7 cellular contexts compared by ENCODE assay signal in genomic region chr2:130727286-130727924, GRCh38. TPM values are rescaled to one million over a fixed set of nuclear protein-coding genes. Genes with fewer than 3 reads are reported as not detected.
DNase-seq lines count a peak whose midpoint lies in the region; ATAC-seq and TF ChIP-seq lines count a peak whose summit lies in the region.

No MANE protein-coding gene starts in this region.

- H3K56ac ChIP-seq in mesendoderm (ENCODE audit: low read length): peak overlapping the region; percentile 91

- no peak overlapping the region for H3K23ac ChIP-seq in mesendoderm (ENCODE audit: low read length)

- H3K27ac Mint-ChIP-seq in activated CD8-positive, alpha-beta T cell treated with anti-CD3 and anti-CD28 coated beads for 36 hours: peak overlapping the region; percentile 53

- H3K4me1 Mint-ChIP-seq in activated CD8-positive, alpha-beta T cell treated with anti-CD3 and anti-CD28 coated beads for 36 hours (ENCODE audit: low read depth): peaks cover 10% of the 10 kb centered on the region

- no peak overlapping the region for H2BK120ac ChIP-seq in mesendoderm (ENCODE audit: low read depth, low read length)

- intact Hi-C loops in activated CD8-positive, alpha-beta T cell treated with anti-CD3 and anti-CD28 coated beads for 36 hours (cut with micrococcal nuclease): no loop called here

- peak overlapping the region; percentile 25 for H3K4ac ChIP-seq in mesendoderm (ENCODE audit: low read depth, low read length)

- H2BK5ac ChIP-seq in mesendoderm (ENCODE audit: low read length): no peak overlapping the region

- peaks cover 8% of the 10 kb centered on the region for H3K27me3 Mint-ChIP-seq in activated CD8-positive, alpha-beta T cell treated with anti-CD3 and anti-CD28 coated beads for 36 hours

- POLR2A ChIA-PET in activated CD8-positive, alpha-beta T cell treated with anti-CD3 and anti-CD28 coated beads for 36 hours (lab: Charles Lee): interaction anchor here (0.8 kb wide), 1 partner anchor 97 kb away, joined by 3 read pairs; no protein-coding TSS in a partner anchor

- peak overlapping the region; percentile 81 for H3K9ac ChIP-seq in mesendoderm (ENCODE audit: low read length)

- H3K79me2 ChIP-seq in mesendoderm (ENCODE audit: control insufficient read depth, insufficient read depth, low read length): no peaks in the 10 kb centered on the region

- ATAC-seq in GM18505 (IDR thresholded peaks at IDR 0.05; ENCODE audit: unreplicated experiment): peak; percentile 89
- peak; percentile 92 for ATAC-seq in HG02943 (IDR thresholded peaks at IDR 0.05; ENCODE audit: low read depth, unreplicated experiment)
- peak; percentile 98 for ATAC-seq in activated CD8-positive, alpha-beta T cell treated with anti-CD3 and anti-CD28 coated beads for 36 hours

- peak; percentile 25 for TF ChIP-seq POLR2A in GM18505 (IDR thresholded peaks at IDR 0.05; ENCODE audit: borderline replicate concordance, extremely low read depth, insufficient read depth, insufficient read length)

- peak overlapping the region; percentile 71 for H3K4me3 ChIP-seq in effector memory CD4-positive, alpha-beta T cell (ENCODE audit: insufficient read depth, low read depth, low read length, poor library complexity, severe bottlenecking)
- peak overlapping the region; percentile 49 for H3K4me3 ChIP-seq in mesendoderm (ENCODE audit: low read length)

- H3K79me1 ChIP-seq in mesendoderm (ENCODE audit: low read length): no peaks in the 10 kb centered on the region

- peak overlapping the region; percentile 79 for H3K27ac ChIP-seq in effector memory CD4-positive, alpha-beta T cell (ENCODE audit: insufficient read depth, low read length, poor library complexity, severe bottlenecking)
- H3K27ac ChIP-seq in mesendoderm (ENCODE audit: low read depth, low read length): no peak overlapping the region

- no peaks in the 10 kb centered on the region for H3K27me3 ChIP-seq in effector memory CD4-positive, alpha-beta T cell (replicated peaks; ENCODE audit: control insufficient read depth, insufficient read depth, low read length, poor library complexity, severe bottlenecking)
- no peaks in the 10 kb centered on the region for H3K27me3 ChIP-seq in mesendoderm (ENCODE audit: insufficient read depth, low read length, poor library complexity)

- DNase-seq in NCI-H226 (peak; percentile 75), mesendoderm (peak; percentile 95)
- DNase-seq in activated CD8-positive, alpha-beta T cell treated with anti-CD3 and anti-CD28 coated beads for 36 hours: peak; percentile 94
- peak; percentile 82 to 88 (median 85) for DNase-seq in effector memory CD4-positive, alpha-beta T cell
- peak; percentile 71 for DNase-seq in stimulated activated CD8-positive, alpha-beta memory T cell treated with anti-CD3 and anti-CD28 coated beads, Interleukin-12 subunit alpha, Interleukin-12 subunit beta, amount 100 ng/mL, for 4 hours (ENCODE audit: low read depth)

- TF ChIP-seq CTCF in activated CD8-positive, alpha-beta T cell treated with anti-CD3 and anti-CD28 coated beads for 36 hours (IDR thresholded peaks at IDR 0.05): no peak

- H3K4me3 Mint-ChIP-seq in activated CD8-positive, alpha-beta T cell treated with anti-CD3 and anti-CD28 coated beads for 36 hours: peak overlapping the region; percentile 70

- no peak overlapping the region for H3K18ac ChIP-seq in mesendoderm (ENCODE audit: low read length)

- no CpG with 5 or more reads among the region's 48 CpGs for whole genome bisulfite sequencing in mesendoderm (ENCODE audit: extremely low coverage, insufficient coverage, low lambda C conversion rate)

- no peak overlapping the region for H2AK5ac ChIP-seq in mesendoderm (ENCODE audit: low read length)

- CTCF ChIA-PET in activated CD8-positive, alpha-beta T cell treated with anti-CD3 and anti-CD28 coated beads for 36 hours (lab: Charles Lee): interaction anchor here (1.2 kb wide), 1 partner anchor 70 kb away, joined by 4 read pairs; no protein-coding TSS in a partner anchor

- H3K9me3 Mint-ChIP-seq in activated CD8-positive, alpha-beta T cell treated with anti-CD3 and anti-CD28 coated beads for 36 hours: no peaks in the 10 kb centered on the region

- no peaks in the 10 kb centered on the region for H3K9me3 ChIP-seq in effector memory CD4-positive, alpha-beta T cell (ENCODE audit: control insufficient read depth, low read length)

- no peaks in the 10 kb centered on the region for H3K36me3 Mint-ChIP-seq in activated CD8-positive, alpha-beta T cell treated with anti-CD3 and anti-CD28 coated beads for 36 hours (ENCODE audit: low read depth)

- H3K4me2 ChIP-seq in mesendoderm (ENCODE audit: low read length): peak overlapping the region; percentile 93

- peaks cover 15% of the 10 kb centered on the region for H3K4me1 ChIP-seq in effector memory CD4-positive, alpha-beta T cell (ENCODE audit: control insufficient read depth, insufficient read depth, low read length, poor library complexity, severe bottlenecking)
- peaks cover 3% of the 10 kb centered on the region for H3K4me1 ChIP-seq in mesendoderm (ENCODE audit: control insufficient read depth, low read depth, low read length)

- no peak overlapping the region for H4K8ac ChIP-seq in mesendoderm (ENCODE audit: low read depth, low read length)

- no peaks in the 10 kb centered on the region for H3K36me3 ChIP-seq in effector memory CD4-positive, alpha-beta T cell (ENCODE audit: control insufficient read depth, insufficient read depth, low read length)
- no peaks in the 10 kb centered on the region for H3K36me3 ChIP-seq in mesendoderm (ENCODE audit: control insufficient read depth, insufficient read depth, low read length)

- H2BK15ac ChIP-seq in mesendoderm (replicated peaks; ENCODE audit: low read depth): no peak overlapping the region

- H4K5ac ChIP-seq in mesendoderm (ENCODE audit: low read length): no peak overlapping the region

RNA-seq across cellular contexts. Expression of gene GPR148, which starts 1.5 kb away (rescaled TPM):
- not detected for total RNA-seq in activated CD8-positive, alpha-beta T cell treated with anti-CD3 and anti-CD28 coated beads for 36 hours
- not detected for polyA plus RNA-seq in mesendoderm (2013, experiment 1 of 2)
- polyA plus RNA-seq in mesendoderm (2013, experiment 2 of 2): not detected

RNA-seq across cellular contexts. Expression of gene AMER3, which starts 27.9 kb away (rescaled TPM):
- total RNA-seq in activated CD8-positive, alpha-beta T cell treated with anti-CD3 and anti-CD28 coated beads for 36 hours: not detected
- polyA plus RNA-seq in mesendoderm (2013, experiment 1 of 2): 0.25 TPM
- 0.27 TPM for polyA plus RNA-seq in mesendoderm (2013, experiment 2 of 2)
